1 cellular context compared by ENCODE assay signal in the genomic region with DNA sequence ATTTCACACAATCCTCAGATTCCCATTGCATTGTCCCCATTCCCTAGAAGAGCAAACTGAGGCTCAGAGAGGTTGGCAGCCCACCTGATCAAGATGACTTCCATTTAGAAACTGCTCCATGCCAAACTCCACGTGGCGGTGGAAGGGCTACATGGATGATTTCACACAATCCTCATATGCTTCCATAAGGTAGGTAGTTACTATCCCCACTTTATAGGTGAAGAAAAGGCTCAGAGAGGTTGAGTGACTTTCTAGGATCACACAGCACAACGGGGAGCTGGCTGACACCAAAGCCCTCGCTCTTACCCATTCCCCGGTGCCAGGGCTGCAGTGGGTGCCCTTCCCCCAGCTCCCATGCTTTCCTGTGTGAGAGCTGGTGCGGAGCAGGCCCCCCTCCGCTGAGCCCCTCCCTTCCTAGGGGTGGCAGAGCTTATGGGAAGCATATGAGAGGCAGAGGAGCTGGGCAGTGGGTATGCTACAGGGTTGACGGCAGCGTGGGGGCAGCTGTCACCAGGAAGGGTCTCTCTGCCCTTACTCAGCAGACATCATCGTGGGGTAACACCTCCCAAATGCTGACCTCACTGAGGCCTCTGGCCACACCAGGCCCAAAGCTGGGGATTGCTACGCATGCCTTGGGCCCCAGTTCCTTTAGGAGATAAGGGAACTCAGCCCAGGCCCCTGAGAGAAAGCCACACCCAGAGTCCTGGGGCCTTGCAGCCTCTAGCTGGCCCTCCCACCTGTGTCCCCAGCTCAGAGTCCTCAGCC.
TF ChIP-seq lines count a peak whose summit lies in the region.

No MANE protein-coding gene starts in this region.

TF ChIP-seq in K562, 482 proteins besides CTCF, POLR2A, EP300 and RAD21 (continued from another document and continues in another):
- TF ChIP-seq, protein P1, sequence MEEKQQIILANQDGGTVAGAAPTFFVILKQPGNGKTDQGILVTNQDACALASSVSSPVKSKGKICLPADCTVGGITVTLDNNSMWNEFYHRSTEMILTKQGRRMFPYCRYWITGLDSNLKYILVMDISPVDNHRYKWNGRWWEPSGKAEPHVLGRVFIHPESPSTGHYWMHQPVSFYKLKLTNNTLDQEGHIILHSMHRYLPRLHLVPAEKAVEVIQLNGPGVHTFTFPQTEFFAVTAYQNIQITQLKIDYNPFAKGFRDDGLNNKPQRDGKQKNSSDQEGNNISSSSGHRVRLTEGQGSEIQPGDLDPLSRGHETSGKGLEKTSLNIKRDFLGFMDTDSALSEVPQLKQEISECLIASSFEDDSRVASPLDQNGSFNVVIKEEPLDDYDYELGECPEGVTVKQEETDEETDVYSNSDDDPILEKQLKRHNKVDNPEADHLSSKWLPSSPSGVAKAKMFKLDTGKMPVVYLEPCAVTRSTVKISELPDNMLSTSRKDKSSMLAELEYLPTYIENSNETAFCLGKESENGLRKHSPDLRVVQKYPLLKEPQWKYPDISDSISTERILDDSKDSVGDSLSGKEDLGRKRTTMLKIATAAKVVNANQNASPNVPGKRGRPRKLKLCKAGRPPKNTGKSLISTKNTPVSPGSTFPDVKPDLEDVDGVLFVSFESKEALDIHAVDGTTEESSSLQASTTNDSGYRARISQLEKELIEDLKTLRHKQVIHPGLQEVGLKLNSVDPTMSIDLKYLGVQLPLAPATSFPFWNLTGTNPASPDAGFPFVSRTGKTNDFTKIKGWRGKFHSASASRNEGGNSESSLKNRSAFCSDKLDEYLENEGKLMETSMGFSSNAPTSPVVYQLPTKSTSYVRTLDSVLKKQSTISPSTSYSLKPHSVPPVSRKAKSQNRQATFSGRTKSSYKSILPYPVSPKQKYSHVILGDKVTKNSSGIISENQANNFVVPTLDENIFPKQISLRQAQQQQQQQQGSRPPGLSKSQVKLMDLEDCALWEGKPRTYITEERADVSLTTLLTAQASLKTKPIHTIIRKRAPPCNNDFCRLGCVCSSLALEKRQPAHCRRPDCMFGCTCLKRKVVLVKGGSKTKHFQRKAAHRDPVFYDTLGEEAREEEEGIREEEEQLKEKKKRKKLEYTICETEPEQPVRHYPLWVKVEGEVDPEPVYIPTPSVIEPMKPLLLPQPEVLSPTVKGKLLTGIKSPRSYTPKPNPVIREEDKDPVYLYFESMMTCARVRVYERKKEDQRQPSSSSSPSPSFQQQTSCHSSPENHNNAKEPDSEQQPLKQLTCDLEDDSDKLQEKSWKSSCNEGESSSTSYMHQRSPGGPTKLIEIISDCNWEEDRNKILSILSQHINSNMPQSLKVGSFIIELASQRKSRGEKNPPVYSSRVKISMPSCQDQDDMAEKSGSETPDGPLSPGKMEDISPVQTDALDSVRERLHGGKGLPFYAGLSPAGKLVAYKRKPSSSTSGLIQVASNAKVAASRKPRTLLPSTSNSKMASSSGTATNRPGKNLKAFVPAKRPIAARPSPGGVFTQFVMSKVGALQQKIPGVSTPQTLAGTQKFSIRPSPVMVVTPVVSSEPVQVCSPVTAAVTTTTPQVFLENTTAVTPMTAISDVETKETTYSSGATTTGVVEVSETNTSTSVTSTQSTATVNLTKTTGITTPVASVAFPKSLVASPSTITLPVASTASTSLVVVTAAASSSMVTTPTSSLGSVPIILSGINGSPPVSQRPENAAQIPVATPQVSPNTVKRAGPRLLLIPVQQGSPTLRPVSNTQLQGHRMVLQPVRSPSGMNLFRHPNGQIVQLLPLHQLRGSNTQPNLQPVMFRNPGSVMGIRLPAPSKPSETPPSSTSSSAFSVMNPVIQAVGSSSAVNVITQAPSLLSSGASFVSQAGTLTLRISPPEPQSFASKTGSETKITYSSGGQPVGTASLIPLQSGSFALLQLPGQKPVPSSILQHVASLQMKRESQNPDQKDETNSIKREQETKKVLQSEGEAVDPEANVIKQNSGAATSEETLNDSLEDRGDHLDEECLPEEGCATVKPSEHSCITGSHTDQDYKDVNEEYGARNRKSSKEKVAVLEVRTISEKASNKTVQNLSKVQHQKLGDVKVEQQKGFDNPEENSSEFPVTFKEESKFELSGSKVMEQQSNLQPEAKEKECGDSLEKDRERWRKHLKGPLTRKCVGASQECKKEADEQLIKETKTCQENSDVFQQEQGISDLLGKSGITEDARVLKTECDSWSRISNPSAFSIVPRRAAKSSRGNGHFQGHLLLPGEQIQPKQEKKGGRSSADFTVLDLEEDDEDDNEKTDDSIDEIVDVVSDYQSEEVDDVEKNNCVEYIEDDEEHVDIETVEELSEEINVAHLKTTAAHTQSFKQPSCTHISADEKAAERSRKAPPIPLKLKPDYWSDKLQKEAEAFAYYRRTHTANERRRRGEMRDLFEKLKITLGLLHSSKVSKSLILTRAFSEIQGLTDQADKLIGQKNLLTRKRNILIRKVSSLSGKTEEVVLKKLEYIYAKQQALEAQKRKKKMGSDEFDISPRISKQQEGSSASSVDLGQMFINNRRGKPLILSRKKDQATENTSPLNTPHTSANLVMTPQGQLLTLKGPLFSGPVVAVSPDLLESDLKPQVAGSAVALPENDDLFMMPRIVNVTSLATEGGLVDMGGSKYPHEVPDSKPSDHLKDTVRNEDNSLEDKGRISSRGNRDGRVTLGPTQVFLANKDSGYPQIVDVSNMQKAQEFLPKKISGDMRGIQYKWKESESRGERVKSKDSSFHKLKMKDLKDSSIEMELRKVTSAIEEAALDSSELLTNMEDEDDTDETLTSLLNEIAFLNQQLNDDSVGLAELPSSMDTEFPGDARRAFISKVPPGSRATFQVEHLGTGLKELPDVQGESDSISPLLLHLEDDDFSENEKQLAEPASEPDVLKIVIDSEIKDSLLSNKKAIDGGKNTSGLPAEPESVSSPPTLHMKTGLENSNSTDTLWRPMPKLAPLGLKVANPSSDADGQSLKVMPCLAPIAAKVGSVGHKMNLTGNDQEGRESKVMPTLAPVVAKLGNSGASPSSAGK (IDR thresholded peaks at IDR 0.05) = peak; percentile 75
- no peak for TF ChIP-seq ESRRA (IDR thresholded peaks at IDR 0.05; ENCODE audit: borderline replicate concordance, low read depth)
- no peak for TF ChIP-seq ZNF316 (IDR thresholded peaks at IDR 0.05)
- no peak for TF ChIP-seq THRB (CRISPR knock-in tag; conservative IDR thresholded peaks at IDR 0.05)
- TF ChIP-seq ELF4 (CRISPR knock-in tag; IDR thresholded peaks at IDR 0.05) = no peak
- no peak for TF ChIP-seq HNRNPLL (IDR thresholded peaks at IDR 0.05; ENCODE audit: low read depth, low read length, poor library complexity, severe bottlenecking)
- no peak for TF ChIP-seq IFI16 (CRISPR knock-in tag; IDR thresholded peaks at IDR 0.05)
- no peak for TF ChIP-seq SMAD3 (CRISPR knock-in tag; conservative IDR thresholded peaks at IDR 0.05)
- TF ChIP-seq PURB (CRISPR knock-in tag; IDR thresholded peaks at IDR 0.05; ENCODE audit: low read depth) = no peak
- no peak for TF ChIP-seq GATAD2B (IDR thresholded peaks at IDR 0.05; ENCODE audit: borderline replicate concordance)
- TF ChIP-seq MYC (IDR thresholded peaks at IDR 0.05; ENCODE audit: low read depth, low read length) = no peak; the same call in 1 of the 2 replicates
- no peak for TF ChIP-seq MYC (CRISPR knock-in tag; IDR thresholded peaks at IDR 0.05; ENCODE audit: borderline replicate concordance, low read depth)
- TF ChIP-seq ELK3 (CRISPR knock-in tag; IDR thresholded peaks at IDR 0.05) = no peak
- peak; percentile 63 to 64 for TF ChIP-seq KDM1A (IDR thresholded peaks at IDR 0.05)
- TF ChIP-seq NCOA4 (IDR thresholded peaks at IDR 0.05; ENCODE audit: partially characterized antibody) = no peak
- TF ChIP-seq CCAR2 (IDR thresholded peaks at IDR 0.05; ENCODE audit: low read depth, low read length) = no peak
- TF ChIP-seq TRIM24 (IDR thresholded peaks at IDR 0.05) = no peak
- TF ChIP-seq ZEB2 (IDR thresholded peaks at IDR 0.05) = no peak
- no peak for TF ChIP-seq KAT7 (CRISPR knock-in tag; IDR thresholded peaks at IDR 0.05; ENCODE audit: borderline replicate concordance)
- peak; percentile 91 for TF ChIP-seq BCOR (IDR thresholded peaks at IDR 0.05)
- no peak for TF ChIP-seq ZZZ3 (IDR thresholded peaks at IDR 0.05)
- no peak for TF ChIP-seq E2F5 (CRISPR knock-in tag; IDR thresholded peaks at IDR 0.05)
- no peak for TF ChIP-seq ZNF347 (CRISPR knock-in tag; IDR thresholded peaks at IDR 0.05; ENCODE audit: low read depth)
- TF ChIP-seq SMARCA4 (IDR thresholded peaks at IDR 0.05) = 0 out of 2 replicates have a peak, but pooled peaks have one; percentile 11
- no peak for TF ChIP-seq ZBTB1 (CRISPR knock-in tag; IDR thresholded peaks at IDR 0.05; ENCODE audit: borderline replicate concordance, low read depth)
- TF ChIP-seq RCOR1 (IDR thresholded peaks at IDR 0.05; ENCODE audit: borderline replicate concordance in 1 of 2, low read depth in 2 of 2, low read length in 2 of 2) = peak in 1 of 2 experiments; percentile 7; a peak in 1 of 4 replicates
- 0 out of 2 replicates have a peak, but pooled peaks have one; percentile 58 for TF ChIP-seq HDAC2 (IDR thresholded peaks at IDR 0.05)
- TF ChIP-seq ZNF592 (IDR thresholded peaks at IDR 0.05) = 0 out of 2 replicates have a peak, but pooled peaks have one; percentile 29
- TF ChIP-seq, protein P2, sequence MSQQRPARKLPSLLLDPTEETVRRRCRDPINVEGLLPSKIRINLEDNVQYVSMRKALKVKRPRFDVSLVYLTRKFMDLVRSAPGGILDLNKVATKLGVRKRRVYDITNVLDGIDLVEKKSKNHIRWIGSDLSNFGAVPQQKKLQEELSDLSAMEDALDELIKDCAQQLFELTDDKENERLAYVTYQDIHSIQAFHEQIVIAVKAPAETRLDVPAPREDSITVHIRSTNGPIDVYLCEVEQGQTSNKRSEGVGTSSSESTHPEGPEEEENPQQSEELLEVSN (IDR thresholded peaks at IDR 0.05; ENCODE audit: borderline replicate concordance in 1 of 2, extremely low read depth in 1 of 2, insufficient read depth in 1 of 2, insufficient read length in 1 of 2, low read depth in 1 of 2, low read length in 1 of 2, poor library complexity in 1 of 2, severe bottlenecking in 1 of 2) = peak; percentile 41 to 55
- TF ChIP-seq HINFP (tag; conservative IDR thresholded peaks at IDR 0.05; ENCODE audit: low read depth) = no peak
